ENCODE assay signal across 8 cellular contexts in genomic region chr1:107750364-107750959, GRCh38.
DNase-seq lines count a peak whose midpoint lies in the region; ATAC-seq and TF ChIP-seq lines count a peak whose summit lies in the region.

No MANE protein-coding gene starts in this region.

- H3K27me3 ChIP-seq in GM06990 (replicated peaks; ENCODE audit: control insufficient read depth, insufficient read depth, low read length), result no peaks in the 10 kb centered on the region
- H3K27me3 ChIP-seq in mesendoderm (ENCODE audit: insufficient read depth, low read length, poor library complexity), result no peaks in the 10 kb centered on the region
- H3K27me3 ChIP-seq in upper lobe of right lung, result no peaks in the 10 kb centered on the region

- no peak overlapping the region for H2BK5ac ChIP-seq in mesendoderm (ENCODE audit: low read length)

- no peak overlapping the region for H4K8ac ChIP-seq in mesendoderm (ENCODE audit: low read depth, low read length)

- no peak overlapping the region for H2BK120ac ChIP-seq in mesendoderm (ENCODE audit: low read depth, low read length)

- no peak overlapping the region for H2AK5ac ChIP-seq in mesendoderm (ENCODE audit: low read length)

- H3K56ac ChIP-seq in mesendoderm (ENCODE audit: low read length), result no peak overlapping the region

- no peak overlapping the region for H3K4ac ChIP-seq in mesendoderm (ENCODE audit: low read depth, low read length)

- intact Hi-C loops in upper lobe of right lung (cut with DNase I), result no loop called here

- H4K5ac ChIP-seq in mesendoderm (ENCODE audit: low read length), result no peak overlapping the region

- no peaks in the 10 kb centered on the region for H3K79me1 ChIP-seq in mesendoderm (ENCODE audit: low read length)

- H3K9me3 ChIP-seq in upper lobe of right lung, result no peaks in the 10 kb centered on the region

- TF ChIP-seq CTCF in GM06990 (IDR thresholded peaks at IDR 0.05; ENCODE audit: insufficient read depth, low read length, poor library complexity, severe bottlenecking), result peak; percentile 73
- TF ChIP-seq CTCF in upper lobe of right lung (IDR thresholded peaks at IDR 0.05), result peak; percentile 66

- H3K23ac ChIP-seq in mesendoderm (ENCODE audit: low read length), result no peak overlapping the region

- H3K18ac ChIP-seq in mesendoderm (ENCODE audit: low read length), result no peak overlapping the region

- no peaks in the 10 kb centered on the region for H3K4me1 ChIP-seq in mesendoderm (ENCODE audit: control insufficient read depth, low read depth, low read length)
- no peaks in the 10 kb centered on the region for H3K4me1 ChIP-seq in upper lobe of right lung

- no peak overlapping the region for H3K27ac ChIP-seq in mesendoderm (ENCODE audit: low read depth, low read length)
- no peak overlapping the region for H3K27ac ChIP-seq in upper lobe of right lung

- no peaks in the 10 kb centered on the region for H3K79me2 ChIP-seq in mesendoderm (ENCODE audit: control insufficient read depth, insufficient read depth, low read length)

- H2BK15ac ChIP-seq in mesendoderm (replicated peaks; ENCODE audit: low read depth), result no peak overlapping the region

- peak; percentile 63 for DNase-seq in AG08395 (ENCODE audit: low spot score)
- no peak for DNase-seq in GM06990 (ENCODE audit: extremely low read depth, insufficient read length)
- DNase-seq in NCI-H1092 (lab: John Stamatoyannopoulos, UW), result peak; percentile 75
- DNase-seq in SHP77 (lab: John Stamatoyannopoulos, UW), result peak; percentile 69 to 72
- peak; percentile 66 for DNase-seq in ecto neural progenitor cell (ENCODE audit: low spot score)
- DNase-seq in mesendoderm, result peak; percentile 81
- DNase-seq in upper lobe of right lung, result no peak

- H3K36me3 ChIP-seq in GM06990 (ENCODE audit: control insufficient read depth, insufficient read depth, low read length) (no peaks in the 10 kb centered on the region), mesendoderm (ENCODE audit: control insufficient read depth, insufficient read depth, low read length) (no peaks in the 10 kb centered on the region), upper lobe of right lung (peaks cover 2% of the 10 kb centered on the region)

- H3K4me3 ChIP-seq in GM06990 (replicated peaks; ENCODE audit: low read depth, low read length) (no peak overlapping the region), mesendoderm (ENCODE audit: low read length) (no peak overlapping the region), upper lobe of right lung (no peak overlapping the region)

- no CpG with 5 or more reads among the region's 6 CpGs for WGBS in mesendoderm (ENCODE audit: extremely low coverage, insufficient coverage, low lambda C conversion rate)

- no peak overlapping the region for H3K9ac ChIP-seq in mesendoderm (ENCODE audit: low read length)

- no peak overlapping the region for H3K4me2 ChIP-seq in mesendoderm (ENCODE audit: low read length)

- ATAC-seq in upper lobe of right lung, result peak; percentile 73
- no peak for ATAC-seq in HG02870 (IDR thresholded peaks at IDR 0.05; ENCODE audit: unreplicated experiment)

Comparison
In these comparisons a context has a peak if more than half of its experiments do, and no peak if none do; other contexts are left out.
1. DNase-seq: peak in AG08395 (single experiment), NCI-H1092 (single experiment), SHP77 (2 of 2), ecto neural progenitor cell (single experiment) and mesendoderm (single experiment); none in GM06990 (single experiment) and upper lobe of right lung (single experiment).